ENCODE assay signal across 1 cellular context in the genomic region with DNA sequence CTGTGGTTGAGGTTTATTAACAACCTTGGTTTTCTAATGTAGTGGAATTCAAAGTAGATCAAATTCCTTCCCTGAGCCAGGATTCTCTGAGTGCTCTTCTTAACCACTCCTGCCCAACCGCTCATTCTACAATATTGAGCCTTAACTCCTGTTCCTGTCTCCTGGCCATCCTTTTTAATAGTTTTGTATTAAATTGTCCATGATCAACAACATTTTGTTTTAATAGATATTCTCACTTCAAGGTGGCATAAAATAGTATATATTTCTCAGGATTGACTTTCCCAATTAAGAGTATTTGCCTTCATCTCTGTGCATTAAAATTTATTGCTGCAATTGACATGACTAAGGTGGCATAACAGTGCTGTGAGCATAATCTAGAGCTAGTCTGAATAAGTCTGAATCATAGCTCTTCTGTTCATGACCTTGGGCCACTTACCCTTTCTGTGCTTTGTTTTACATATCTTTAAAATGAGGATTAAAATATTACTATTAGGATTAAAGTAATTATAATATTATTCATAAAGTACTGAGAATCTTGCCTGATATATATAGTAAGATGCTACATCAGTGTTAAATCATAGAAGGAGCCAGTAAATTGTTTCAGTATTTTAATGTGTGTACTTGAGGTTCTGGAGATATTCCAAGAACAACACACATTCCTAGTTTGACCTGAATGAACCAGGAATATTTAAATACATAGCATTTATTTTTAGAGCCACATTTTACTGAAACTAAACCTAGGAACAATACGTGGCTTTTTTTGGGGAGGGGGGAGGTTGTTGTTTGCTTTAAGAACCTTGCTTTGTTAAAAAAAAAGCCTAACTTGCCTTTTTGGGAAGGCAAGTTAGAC.
TF ChIP-seq lines count a peak whose summit lies in the region.

No MANE protein-coding gene starts in this region.

TF ChIP-seq in HEK293, 187 proteins besides CTCF, POLR2A, EP300 and RAD21 (continued from another document):
- TF ChIP-seq GLIS1 (tag by site-specific recombination; IDR thresholded peaks at IDR 0.05): no peak
- TF ChIP-seq SALL2 (tag by site-specific recombination; IDR thresholded peaks at IDR 0.05; ENCODE audit: borderline replicate concordance): no peak
- TF ChIP-seq IKZF3 (tag by site-specific recombination; IDR thresholded peaks at IDR 0.05): 0 out of 2 replicates have a peak, but pooled peaks have one; percentile 37
- TF ChIP-seq ZNF660 (tag by site-specific recombination; IDR thresholded peaks at IDR 0.05): 0 out of 2 replicates have a peak, but pooled peaks have one; percentile 11
- TF ChIP-seq ZSCAN18 (tag by site-specific recombination; IDR thresholded peaks at IDR 0.05): no peak
- TF ChIP-seq ZBTB6 (tag by site-specific recombination; IDR thresholded peaks at IDR 0.05): peak; percentile 39; the same call in 1 of the 2 replicates
- TF ChIP-seq ZBTB10 (tag by site-specific recombination; IDR thresholded peaks at IDR 0.05): no peak
- TF ChIP-seq ZNF843 (tag by site-specific recombination; IDR thresholded peaks at IDR 0.05): peak; percentile 53; the same call in 1 of the 2 replicates
- 0 out of 2 replicates have a peak, but pooled peaks have one; percentile 32 for TF ChIP-seq ZEB2 (tag by site-specific recombination; IDR thresholded peaks at IDR 0.05)
- TF ChIP-seq ZNF366 (tag by site-specific recombination; conservative IDR thresholded peaks at IDR 0.05): peak; percentile 41
- no peak for TF ChIP-seq YY1 (tag by site-specific recombination; IDR thresholded peaks at IDR 0.05)
- peak; percentile 83 for TF ChIP-seq ZNF600 (tag by site-specific recombination; IDR thresholded peaks at IDR 0.05)
- TF ChIP-seq, protein P1, sequence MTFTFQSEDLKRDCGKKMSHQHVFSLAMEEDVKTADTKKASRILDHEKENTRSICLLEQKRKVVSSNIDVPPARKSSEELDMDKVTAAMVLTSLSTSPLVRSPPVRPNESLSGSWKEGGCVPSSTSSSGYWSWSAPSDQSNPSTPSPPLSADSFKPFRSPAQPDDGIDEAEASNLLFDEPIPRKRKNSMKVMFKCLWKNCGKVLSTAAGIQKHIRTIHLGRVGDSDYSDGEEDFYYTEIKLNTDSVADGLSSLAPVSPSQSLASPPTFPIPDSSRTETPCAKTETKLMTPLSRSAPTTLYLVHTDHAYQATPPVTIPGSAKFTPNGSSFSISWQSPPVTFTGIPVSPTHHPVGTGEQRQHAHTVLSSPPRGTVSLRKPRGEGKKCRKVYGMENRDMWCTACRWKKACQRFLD (tag by site-specific recombination; IDR thresholded peaks at IDR 0.05): no peak
- TF ChIP-seq ZXDB (tag by site-specific recombination; IDR thresholded peaks at IDR 0.05): 0 out of 2 replicates have a peak, but pooled peaks have one; percentile 15
- 0 out of 2 replicates have a peak, but pooled peaks have one; percentile 57 for TF ChIP-seq ZBTB17 (tag by site-specific recombination; IDR thresholded peaks at IDR 0.05)
- TF ChIP-seq BCL6B (tag by site-specific recombination; IDR thresholded peaks at IDR 0.05): 0 out of 2 replicates have a peak, but pooled peaks have one; percentile 16
- TF ChIP-seq, protein P2, sequence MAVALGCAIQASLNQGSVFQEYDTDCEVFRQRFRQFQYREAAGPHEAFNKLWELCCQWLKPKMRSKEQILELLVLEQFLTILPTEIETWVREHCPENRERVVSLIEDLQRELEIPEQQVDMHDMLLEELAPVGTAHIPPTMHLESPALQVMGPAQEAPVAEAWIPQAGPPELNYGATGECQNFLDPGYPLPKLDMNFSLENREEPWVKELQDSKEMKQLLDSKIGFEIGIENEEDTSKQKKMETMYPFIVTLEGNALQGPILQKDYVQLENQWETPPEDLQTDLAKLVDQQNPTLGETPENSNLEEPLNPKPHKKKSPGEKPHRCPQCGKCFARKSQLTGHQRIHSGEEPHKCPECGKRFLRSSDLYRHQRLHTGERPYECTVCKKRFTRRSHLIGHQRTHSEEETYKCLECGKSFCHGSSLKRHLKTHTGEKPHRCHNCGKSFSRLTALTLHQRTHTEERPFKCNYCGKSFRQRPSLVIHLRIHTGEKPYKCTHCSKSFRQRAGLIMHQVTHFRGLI (tag by site-specific recombination; IDR thresholded peaks at IDR 0.05): peak; percentile 64
- no peak for TF ChIP-seq SP7 (tag by site-specific recombination; IDR thresholded peaks at IDR 0.05)
- no peak for TF ChIP-seq KLF1 (tag by site-specific recombination; IDR thresholded peaks at IDR 0.05)
- TF ChIP-seq ZNF274 (IDR thresholded peaks at IDR 0.05; ENCODE audit: low read length): no peak
- TF ChIP-seq ZNF274 (tag by site-specific recombination; IDR thresholded peaks at IDR 0.05; ENCODE audit: borderline replicate concordance): no peak
- TF ChIP-seq, protein P3, sequence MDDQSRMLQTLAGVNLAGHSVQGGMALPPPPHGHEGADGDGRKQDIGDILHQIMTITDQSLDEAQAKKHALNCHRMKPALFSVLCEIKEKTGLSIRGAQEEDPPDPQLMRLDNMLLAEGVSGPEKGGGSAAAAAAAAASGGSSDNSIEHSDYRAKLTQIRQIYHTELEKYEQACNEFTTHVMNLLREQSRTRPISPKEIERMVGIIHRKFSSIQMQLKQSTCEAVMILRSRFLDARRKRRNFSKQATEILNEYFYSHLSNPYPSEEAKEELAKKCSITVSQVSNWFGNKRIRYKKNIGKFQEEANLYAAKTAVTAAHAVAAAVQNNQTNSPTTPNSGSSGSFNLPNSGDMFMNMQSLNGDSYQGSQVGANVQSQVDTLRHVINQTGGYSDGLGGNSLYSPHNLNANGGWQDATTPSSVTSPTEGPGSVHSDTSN (CRISPR knock-in tag; IDR thresholded peaks at IDR 0.05): no peak
- TF ChIP-seq ZNF677 (tag by site-specific recombination; IDR thresholded peaks at IDR 0.05): no peak
- no peak for TF ChIP-seq WT1 (tag by site-specific recombination; IDR thresholded peaks at IDR 0.05)
- TF ChIP-seq ZNF544 (tag by site-specific recombination; IDR thresholded peaks at IDR 0.05): no peak
- TF ChIP-seq ZNF302 (tag by site-specific recombination; IDR thresholded peaks at IDR 0.05; ENCODE audit: low read depth): no peak
- no peak for TF ChIP-seq ZBTB21 (tag by site-specific recombination; IDR thresholded peaks at IDR 0.05)
- TF ChIP-seq PRDM6 (tag by site-specific recombination; IDR thresholded peaks at IDR 0.05): peak; percentile 96
- TF ChIP-seq ZSCAN23 (tag by site-specific recombination; IDR thresholded peaks at IDR 0.05): no peak
- TF ChIP-seq HOXC10 (CRISPR knock-in tag; IDR thresholded peaks at IDR 0.05): no peak
- TF ChIP-seq ZNF571 (tag by site-specific recombination; IDR thresholded peaks at IDR 0.05): no peak
- no peak for TF ChIP-seq ZNF223 (tag by site-specific recombination; IDR thresholded peaks at IDR 0.05)
